ENCODE assay signal across 8 cellular contexts in genomic region chr2:191247381-191248057, GRCh38. TPM values are rescaled to one million over a fixed set of nuclear protein-coding genes. Genes with fewer than 3 reads are reported as not detected.
DNase-seq lines count a peak whose midpoint lies in the region; ATAC-seq and TF ChIP-seq lines count a peak whose summit lies in the region.

No MANE protein-coding gene starts in this region.

- peak overlapping the region; percentile 78 for H3K4me3 ChIP-seq in HFF-Myc (replicated peaks; ENCODE audit: low read depth, low read length)

- no peak overlapping the region for H3K27ac Mint-ChIP-seq in T-cell

- CTCF ChIA-PET in T-cell (lab: Charles Lee): interaction anchor here in 1 of 2 donors (0.6 kb wide), 1 partner anchor 1170 kb away, joined by 3 read pairs; no protein-coding TSS in a partner anchor

- peaks cover 7 to 11% (median 8%) of the 10 kb centered on the region in 3 donors for H3K4me1 Mint-ChIP-seq in T-cell

- DNase-seq in AG09319 (ENCODE audit: extremely low read depth, low read depth) (peak; percentile 81), HFF-Myc (ENCODE audit: extremely low read depth, low read depth) (peak; percentile 76), T-cell (no peak), left ventricle myocardium superior (no peak), stromal cell of bone marrow (ENCODE audit: low read depth) (peak; percentile 88), Kasumi-1 (lab: John Stamatoyannopoulos, UW) (no peak), GM19238 (ENCODE audit: insufficient read length, low spot score) (no peak)

- H3K4me3 Mint-ChIP-seq in T-cell: peak overlapping the region in 2 of 3 donors; percentile 21 to 81

- H3K9me3 Mint-ChIP-seq in T-cell: no peaks in the 10 kb centered on the region

- H3K27me3 Mint-ChIP-seq in T-cell: peaks cover 11 to 15% of the 10 kb centered on the region in 2 donors

- POLR2A ChIA-PET in T-cell (lab: Charles Lee): interaction anchor here in 1 of 2 donors (0.8 kb wide), 1 partner anchor 85 kb away, joined by 3 read pairs; no protein-coding TSS in a partner anchor

- TF ChIP-seq CTCF in AG09319 (IDR thresholded peaks at IDR 0.05; ENCODE audit: low read depth, low read length) (no peak), HFF-Myc (IDR thresholded peaks at IDR 0.05; ENCODE audit: low read depth, low read length, missing control alignments) (no peak)

- no peaks in the 10 kb centered on the region for H3K36me3 Mint-ChIP-seq in T-cell

- intact Hi-C loops in left ventricle myocardium superior (cut with micrococcal nuclease): no loop called here

- ATAC-seq in T-cell (replicated peaks in 1 of 4) (no peak), left ventricle myocardium superior (peak; percentile 40), GM21360 (IDR thresholded peaks at IDR 0.05; ENCODE audit: unreplicated experiment) (no peak)

RNA-seq across cellular contexts. Expression of gene MYO1B, which starts 2.3 kb away (rescaled TPM):
- 1 to 10 TPM in 1 of 5 donors, under 1 TPM in 4; 0.39 to 1.3 (median 0.73) TPM for total RNA-seq in T-cell
- total RNA-seq in left ventricle myocardium superior: 16.0 TPM

Comparison
In these comparisons a context has a peak if more than half of its experiments do, and no peak if none do; other contexts are left out.
1. DNase-seq: peak in AG09319 (single experiment), HFF-Myc (single experiment) and stromal cell of bone marrow (single experiment); none in T-cell (0 of 34), left ventricle myocardium superior (single experiment), Kasumi-1 (0 of 2) and GM19238 (single experiment).